In the genomic region with DNA sequence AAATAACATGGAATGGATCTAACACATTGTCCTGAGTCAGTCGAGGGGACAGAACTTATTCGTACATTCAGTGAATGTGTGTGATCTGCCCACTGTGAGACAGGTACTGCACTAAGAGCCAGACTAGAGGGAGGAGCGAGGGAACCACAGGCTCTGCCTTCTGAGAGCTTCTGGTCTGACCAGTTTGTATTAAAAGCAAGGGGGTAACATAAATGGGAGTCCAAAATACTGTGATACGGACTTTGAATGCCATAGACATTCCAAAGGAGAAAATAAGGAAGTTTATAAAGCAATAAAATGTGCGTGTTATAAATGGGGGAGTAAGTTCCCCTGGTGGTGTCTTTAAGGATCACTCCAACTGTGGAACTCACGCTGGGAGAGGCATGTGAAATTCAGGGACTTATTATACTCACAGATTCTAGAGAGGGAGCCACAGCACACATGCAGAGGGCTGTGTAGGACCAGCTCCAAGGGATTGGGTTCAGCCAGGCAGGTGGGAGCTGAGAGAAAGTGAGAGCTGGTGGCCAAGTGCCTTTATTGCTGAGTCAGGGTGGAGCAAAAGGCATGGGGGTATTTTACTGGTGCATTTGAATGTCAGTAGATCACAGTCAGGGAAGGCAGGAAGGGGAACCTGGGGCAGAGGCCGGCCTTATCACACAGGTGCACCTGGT, we compare ENCODE assay signal across 10 cellular contexts.
DNase-seq lines count a peak whose midpoint lies in the region; ATAC-seq and TF ChIP-seq lines count a peak whose summit lies in the region.
"Had no signal": no experiment of that assay in that cellular context is flagged by ENCODE, and none has a peak within 500 bp of the region (broad histone marks: within the 10 kb centered on the region; RNA-seq: fewer than 3 reads in every experiment).

No MANE protein-coding gene starts in this region.

- CTCF ChIA-PET in Caco-2 (lab: Charles Lee), result no interaction called here

- TF ChIP-seq CTCF in Caco-2 (IDR thresholded peaks at IDR 0.05; ENCODE audit: insufficient read depth in 1 of 2, low read depth in 1 of 2, low read length in 1 of 2, severe bottlenecking in 1 of 2, unreplicated experiment in 1 of 2) (peak; percentile 13 to 15), endodermal cell (conservative IDR thresholded peaks at IDR 0.05) (peak; percentile 64), nephron (IDR thresholded peaks at IDR 0.05; ENCODE audit: unreplicated experiment in 3 of 3) (peak in 2 of 3 experiments; percentile 27 to 33)

- H3K4me1 ChIP-seq in Caco-2 (peaks cover 11% of the 10 kb centered on the region), endodermal cell (ENCODE audit: control insufficient read depth, insufficient read depth, low read length) (peaks cover 4% of the 10 kb centered on the region)

- H3K4me1 Mint-ChIP-seq in Caco-2 (ENCODE audit: low read depth, unreplicated experiment) (peaks cover 9% of the 10 kb centered on the region), endodermal cell (peaks cover 20% of the 10 kb centered on the region), nephron (peaks cover 15% of the 10 kb centered on the region)
- H3K4me1 Mint-ChIP-seq: stimulated activated naive CD8-positive, alpha-beta T cell treated with anti-CD3 and anti-CD28 coated beads, Interleukin-15, amount 100 ng/mL, for 72 hours had no signal

- H3K9me3 Mint-ChIP-seq in Caco-2 (ENCODE audit: unreplicated experiment) (no peaks in the 10 kb centered on the region), endodermal cell (no peaks in the 10 kb centered on the region), nephron (no peaks in the 10 kb centered on the region)
- H3K9me3 Mint-ChIP-seq: stimulated activated naive CD8-positive, alpha-beta T cell treated with anti-CD3 and anti-CD28 coated beads, Interleukin-15, amount 100 ng/mL, for 72 hours had no signal

- BruUV-seq in Caco-2 (replicated peaks; lab: Mats Ljungman, UMichigan), result no TSS peak

- H3K4me3 ChIP-seq in Caco-2 (ENCODE audit: low read depth, low read length) (no peak overlapping the region), endodermal cell (ENCODE audit: low read length) (no peak overlapping the region)

- H3K36me3 ChIP-seq in Caco-2 (ENCODE audit: control insufficient read depth, insufficient read depth, low read length), result no peaks in the 10 kb centered on the region
- no peaks in the 10 kb centered on the region for H3K36me3 ChIP-seq in endodermal cell (ENCODE audit: control insufficient read depth, insufficient read depth, low read length)

- H3K27ac Mint-ChIP-seq in Caco-2 (ENCODE audit: unreplicated experiment), result no peak overlapping the region
- peak overlapping the region; percentile 41 for H3K27ac Mint-ChIP-seq in endodermal cell
- H3K27ac Mint-ChIP-seq in nephron, result peak overlapping the region; percentile 8 to 33 (median 21)
- H3K27ac Mint-ChIP-seq: stimulated activated naive CD8-positive, alpha-beta T cell treated with anti-CD3 and anti-CD28 coated beads, Interleukin-15, amount 100 ng/mL, for 72 hours had no signal

- H3K9me3 ChIP-seq in Caco-2 (no peaks in the 10 kb centered on the region), endodermal cell (ENCODE audit: control insufficient read depth, low read length) (no peaks in the 10 kb centered on the region)

- no peak for ATAC-seq in GM19328 (IDR thresholded peaks at IDR 0.05; ENCODE audit: unreplicated experiment)
- ATAC-seq: stimulated activated naive CD8-positive, alpha-beta T cell treated with anti-CD3 and anti-CD28 coated beads, Interleukin-15, amount 100 ng/mL, for 72 hours had no signal

- H3K27me3 Mint-ChIP-seq in Caco-2 (ENCODE audit: insufficient read depth, unreplicated experiment) (peaks cover 11% of the 10 kb centered on the region), endodermal cell (ENCODE audit: insufficient read depth) (peaks cover 4% of the 10 kb centered on the region), nephron (ENCODE audit: low read depth) (peaks cover 28% of the 10 kb centered on the region)

- WGBS in endodermal cell (ENCODE audit: insufficient coverage in 1 of 2, insufficient read length in 1 of 2), 2 experiments, result 75 to 80% methylated on average over 7 of the region's 7 CpGs

- POLR2A ChIA-PET in Caco-2 (lab: Charles Lee), result no interaction called here

- DNase-seq in Caco-2 (no peak), NCI-H69 (lab: John Stamatoyannopoulos, UW) (peak; percentile 36), endodermal cell (peak; percentile 81), germinal center (ENCODE audit: low spot score) (no peak), NCI-H748 (lab: John Stamatoyannopoulos, UW; ENCODE audit: unreplicated experiment) (no peak)
- no peak for DNase-seq in activated CD8-positive, alpha-beta memory T cell treated with anti-CD3 and anti-CD28 coated beads, Interleukin-2, amount 50 U/mL, for 4 hours
- DNase-seq: stimulated activated naive CD8-positive, alpha-beta T cell treated with anti-CD3 and anti-CD28 coated beads, Interleukin-15, amount 100 ng/mL, for 72 hours had no signal

- H3K9ac ChIP-seq in endodermal cell (ENCODE audit: extremely low read depth, low read length, poor library complexity, severe bottlenecking), result no peak overlapping the region

- intact Hi-C loops in Caco-2 (cut with micrococcal nuclease; ENCODE audit: unreplicated experiment), result no loop called here

- no peaks in the 10 kb centered on the region for H3K36me3 Mint-ChIP-seq in Caco-2 (ENCODE audit: insufficient read depth, unreplicated experiment)
- H3K36me3 Mint-ChIP-seq in endodermal cell (ENCODE audit: low read depth), result no peaks in the 10 kb centered on the region
- H3K36me3 Mint-ChIP-seq in nephron (ENCODE audit: low read depth), result no peaks in the 10 kb centered on the region

- no peaks in the 10 kb centered on the region; the same call in 1 of the 2 replicates for H3K27me3 ChIP-seq in Caco-2 (replicated peaks; ENCODE audit: control insufficient read depth, insufficient read depth, low read length)
- no peaks in the 10 kb centered on the region for H3K27me3 ChIP-seq in endodermal cell (ENCODE audit: control insufficient read depth, insufficient read depth, low read length, poor library complexity, severe bottlenecking)

- no peak overlapping the region for H3K27ac ChIP-seq in endodermal cell (ENCODE audit: low read depth, low read length)
- H3K27ac ChIP-seq: C4-2B had no signal

- no peak overlapping the region for H3K4me3 Mint-ChIP-seq in Caco-2 (ENCODE audit: unreplicated experiment)
- H3K4me3 Mint-ChIP-seq in endodermal cell, result no peak overlapping the region
- no peak overlapping the region for H3K4me3 Mint-ChIP-seq in nephron
- H3K4me3 Mint-ChIP-seq: stimulated activated naive CD8-positive, alpha-beta T cell treated with anti-CD3 and anti-CD28 coated beads, Interleukin-15, amount 100 ng/mL, for 72 hours had no signal

Comparison
In these comparisons a context has a peak if more than half of its experiments do, and no peak if none do; other contexts are left out.
1. DNase-seq: peak in NCI-H69 (single experiment) and endodermal cell (single experiment); none in Caco-2 (0 of 2), germinal center (single experiment), NCI-H748 (single experiment) and activated CD8-positive, alpha-beta memory T cell treated with anti-CD3 and anti-CD28 coated beads, Interleukin-2, amount 50 U/mL, for 4 hours (single experiment).
2. CTCF ChIP-seq: peak in every context shown above with its lines; median percentile 64 in endodermal cell; 30 in nephron; 14 in Caco-2.